1 cellular context compared by ENCODE assay signal in the genomic region with DNA sequence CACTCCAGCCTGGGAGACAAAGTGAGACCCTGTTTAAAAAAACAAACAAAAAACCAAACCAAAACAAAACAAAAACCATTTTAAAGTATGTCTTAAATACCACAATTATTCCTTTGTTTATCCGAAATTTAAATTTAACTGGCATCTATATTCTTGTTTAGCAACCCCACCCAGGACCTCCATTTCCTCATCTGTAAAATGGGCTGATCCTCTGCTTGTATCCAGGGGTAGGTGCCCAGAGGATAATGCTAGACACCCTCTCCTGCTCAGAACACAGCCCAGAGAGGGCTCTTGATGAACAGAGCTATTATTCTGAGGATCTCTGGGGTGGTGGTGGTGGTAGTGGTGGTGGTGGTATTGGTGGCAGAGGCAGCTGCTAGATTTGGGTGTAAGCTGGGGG.
TF ChIP-seq lines count a peak whose summit lies in the region.

No MANE protein-coding gene starts in this region.

TF ChIP-seq in K562, 482 proteins besides CTCF, POLR2A, EP300 and RAD21:
- TF ChIP-seq ADNP (tag; IDR thresholded peaks at IDR 0.05) = peak; percentile 31; the same call in 1 of the 2 replicates
- no peak for TF ChIP-seq RBFOX2 (IDR thresholded peaks at IDR 0.05; ENCODE audit: low read depth, low read length)
- TF ChIP-seq EZH2 (IDR thresholded peaks at IDR 0.05; ENCODE audit: borderline replicate concordance, low read depth, low read length) = no peak
- TF ChIP-seq, protein P1, sequence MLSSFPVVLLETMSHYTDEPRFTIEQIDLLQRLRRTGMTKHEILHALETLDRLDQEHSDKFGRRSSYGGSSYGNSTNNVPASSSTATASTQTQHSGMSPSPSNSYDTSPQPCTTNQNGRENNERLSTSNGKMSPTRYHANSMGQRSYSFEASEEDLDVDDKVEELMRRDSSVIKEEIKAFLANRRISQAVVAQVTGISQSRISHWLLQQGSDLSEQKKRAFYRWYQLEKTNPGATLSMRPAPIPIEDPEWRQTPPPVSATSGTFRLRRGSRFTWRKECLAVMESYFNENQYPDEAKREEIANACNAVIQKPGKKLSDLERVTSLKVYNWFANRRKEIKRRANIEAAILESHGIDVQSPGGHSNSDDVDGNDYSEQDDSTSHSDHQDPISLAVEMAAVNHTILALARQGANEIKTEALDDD (IDR thresholded peaks at IDR 0.05) = no peak
- TF ChIP-seq KDM5B (IDR thresholded peaks at IDR 0.05; ENCODE audit: insufficient replicate concordance, low read depth, low read length) = no peak
- no peak for TF ChIP-seq TCFL5 (CRISPR knock-in tag; conservative IDR thresholded peaks at IDR 0.05)
- TF ChIP-seq, protein P2, sequence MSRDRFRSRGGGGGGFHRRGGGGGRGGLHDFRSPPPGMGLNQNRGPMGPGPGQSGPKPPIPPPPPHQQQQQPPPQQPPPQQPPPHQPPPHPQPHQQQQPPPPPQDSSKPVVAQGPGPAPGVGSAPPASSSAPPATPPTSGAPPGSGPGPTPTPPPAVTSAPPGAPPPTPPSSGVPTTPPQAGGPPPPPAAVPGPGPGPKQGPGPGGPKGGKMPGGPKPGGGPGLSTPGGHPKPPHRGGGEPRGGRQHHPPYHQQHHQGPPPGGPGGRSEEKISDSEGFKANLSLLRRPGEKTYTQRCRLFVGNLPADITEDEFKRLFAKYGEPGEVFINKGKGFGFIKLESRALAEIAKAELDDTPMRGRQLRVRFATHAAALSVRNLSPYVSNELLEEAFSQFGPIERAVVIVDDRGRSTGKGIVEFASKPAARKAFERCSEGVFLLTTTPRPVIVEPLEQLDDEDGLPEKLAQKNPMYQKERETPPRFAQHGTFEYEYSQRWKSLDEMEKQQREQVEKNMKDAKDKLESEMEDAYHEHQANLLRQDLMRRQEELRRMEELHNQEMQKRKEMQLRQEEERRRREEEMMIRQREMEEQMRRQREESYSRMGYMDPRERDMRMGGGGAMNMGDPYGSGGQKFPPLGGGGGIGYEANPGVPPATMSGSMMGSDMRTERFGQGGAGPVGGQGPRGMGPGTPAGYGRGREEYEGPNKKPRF (IDR thresholded peaks at IDR 0.05; ENCODE audit: low read depth, low read length) = no peak
- no peak for TF ChIP-seq E2F3 (CRISPR knock-in tag; IDR thresholded peaks at IDR 0.05)
- TF ChIP-seq ERF (CRISPR knock-in tag; IDR thresholded peaks at IDR 0.05) = no peak
- TF ChIP-seq HIVEP1 (CRISPR knock-in tag; IDR thresholded peaks at IDR 0.05) = no peak
- TF ChIP-seq ZNF121 (CRISPR knock-in tag; conservative IDR thresholded peaks at IDR 0.05) = no peak
- TF ChIP-seq PHF20 (IDR thresholded peaks at IDR 0.05; ENCODE audit: partially characterized antibody) = no peak
- TF ChIP-seq BCOR (IDR thresholded peaks at IDR 0.05) = peak; percentile 60; the same call in 1 of the 2 replicates
- TF ChIP-seq ZNF140 (CRISPR knock-in tag; IDR thresholded peaks at IDR 0.05) = no peak
- no peak for TF ChIP-seq PML (IDR thresholded peaks at IDR 0.05; ENCODE audit: low read length)
- TF ChIP-seq SREBF2 (CRISPR knock-in tag; IDR thresholded peaks at IDR 0.05) = no peak
- no peak for TF ChIP-seq RBBP5 (IDR thresholded peaks at IDR 0.05; ENCODE audit: borderline replicate concordance, insufficient read depth, low read length, poor library complexity, severe bottlenecking)
- no peak for TF ChIP-seq TCF7L2 (IDR thresholded peaks at IDR 0.05; ENCODE audit: low read depth, low read length)
- TF ChIP-seq ATF3 (IDR thresholded peaks at IDR 0.05) = no peak
- TF ChIP-seq ATF3 (CRISPR knock-in tag; conservative IDR thresholded peaks at IDR 0.05) = no peak
- no peak for TF ChIP-seq SMARCE1 (IDR thresholded peaks at IDR 0.05)
- TF ChIP-seq, protein P3, sequence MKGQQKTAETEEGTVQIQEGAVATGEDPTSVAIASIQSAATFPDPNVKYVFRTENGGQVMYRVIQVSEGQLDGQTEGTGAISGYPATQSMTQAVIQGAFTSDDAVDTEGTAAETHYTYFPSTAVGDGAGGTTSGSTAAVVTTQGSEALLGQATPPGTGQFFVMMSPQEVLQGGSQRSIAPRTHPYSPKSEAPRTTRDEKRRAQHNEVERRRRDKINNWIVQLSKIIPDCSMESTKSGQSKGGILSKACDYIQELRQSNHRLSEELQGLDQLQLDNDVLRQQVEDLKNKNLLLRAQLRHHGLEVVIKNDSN (CRISPR knock-in tag; IDR thresholded peaks at IDR 0.05) = no peak
- no peak for TF ChIP-seq SIN3B (IDR thresholded peaks at IDR 0.05; ENCODE audit: low read depth)
- no peak for TF ChIP-seq RBM17 (IDR thresholded peaks at IDR 0.05; ENCODE audit: borderline replicate concordance, low read depth, low read length)
- TF ChIP-seq, protein P4, sequence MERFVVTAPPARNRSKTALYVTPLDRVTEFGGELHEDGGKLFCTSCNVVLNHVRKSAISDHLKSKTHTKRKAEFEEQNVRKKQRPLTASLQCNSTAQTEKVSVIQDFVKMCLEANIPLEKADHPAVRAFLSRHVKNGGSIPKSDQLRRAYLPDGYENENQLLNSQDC (CRISPR knock-in tag; IDR thresholded peaks at IDR 0.05) = no peak
- no peak for TF ChIP-seq CCAR2 (IDR thresholded peaks at IDR 0.05; ENCODE audit: low read depth, low read length)
- TF ChIP-seq, protein P5, sequence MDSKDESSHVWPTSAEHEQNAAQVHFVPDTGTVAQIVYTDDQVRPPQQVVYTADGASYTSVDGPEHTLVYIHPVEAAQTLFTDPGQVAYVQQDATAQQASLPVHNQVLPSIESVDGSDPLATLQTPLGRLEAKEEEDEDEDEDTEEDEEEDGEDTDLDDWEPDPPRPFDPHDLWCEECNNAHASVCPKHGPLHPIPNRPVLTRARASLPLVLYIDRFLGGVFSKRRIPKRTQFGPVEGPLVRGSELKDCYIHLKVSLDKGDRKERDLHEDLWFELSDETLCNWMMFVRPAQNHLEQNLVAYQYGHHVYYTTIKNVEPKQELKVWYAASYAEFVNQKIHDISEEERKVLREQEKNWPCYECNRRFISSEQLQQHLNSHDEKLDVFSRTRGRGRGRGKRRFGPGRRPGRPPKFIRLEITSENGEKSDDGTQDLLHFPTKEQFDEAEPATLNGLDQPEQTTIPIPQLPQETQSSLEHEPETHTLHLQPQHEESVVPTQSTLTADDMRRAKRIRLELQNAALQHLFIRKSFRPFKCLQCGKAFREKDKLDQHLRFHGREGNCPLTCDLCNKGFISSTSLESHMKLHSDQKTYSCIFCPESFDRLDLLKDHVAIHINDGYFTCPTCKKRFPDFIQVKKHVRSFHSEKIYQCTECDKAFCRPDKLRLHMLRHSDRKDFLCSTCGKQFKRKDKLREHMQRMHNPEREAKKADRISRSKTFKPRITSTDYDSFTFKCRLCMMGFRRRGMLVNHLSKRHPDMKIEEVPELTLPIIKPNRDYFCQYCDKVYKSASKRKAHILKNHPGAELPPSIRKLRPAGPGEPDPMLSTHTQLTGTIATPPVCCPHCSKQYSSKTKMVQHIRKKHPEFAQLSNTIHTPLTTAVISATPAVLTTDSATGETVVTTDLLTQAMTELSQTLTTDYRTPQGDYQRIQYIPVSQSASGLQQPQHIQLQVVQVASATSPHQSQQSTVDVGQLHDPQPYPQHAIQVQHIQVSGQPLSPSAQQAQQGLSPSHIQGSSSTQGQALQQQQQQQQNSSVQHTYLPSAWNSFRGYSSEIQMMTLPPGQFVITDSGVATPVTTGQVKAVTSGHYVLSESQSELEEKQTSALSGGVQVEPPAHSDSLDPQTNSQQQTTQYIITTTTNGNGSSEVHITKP (IDR thresholded peaks at IDR 0.05; ENCODE audit: partially characterized antibody) = peak; percentile 29
- no peak for TF ChIP-seq MAFK (IDR thresholded peaks at IDR 0.05; ENCODE audit: low read length)
- TF ChIP-seq ZNF277 (CRISPR knock-in tag; IDR thresholded peaks at IDR 0.05; ENCODE audit: borderline replicate concordance) = no peak
- TF ChIP-seq ZNF232 (CRISPR knock-in tag; IDR thresholded peaks at IDR 0.05) = no peak
- TF ChIP-seq, protein P6, sequence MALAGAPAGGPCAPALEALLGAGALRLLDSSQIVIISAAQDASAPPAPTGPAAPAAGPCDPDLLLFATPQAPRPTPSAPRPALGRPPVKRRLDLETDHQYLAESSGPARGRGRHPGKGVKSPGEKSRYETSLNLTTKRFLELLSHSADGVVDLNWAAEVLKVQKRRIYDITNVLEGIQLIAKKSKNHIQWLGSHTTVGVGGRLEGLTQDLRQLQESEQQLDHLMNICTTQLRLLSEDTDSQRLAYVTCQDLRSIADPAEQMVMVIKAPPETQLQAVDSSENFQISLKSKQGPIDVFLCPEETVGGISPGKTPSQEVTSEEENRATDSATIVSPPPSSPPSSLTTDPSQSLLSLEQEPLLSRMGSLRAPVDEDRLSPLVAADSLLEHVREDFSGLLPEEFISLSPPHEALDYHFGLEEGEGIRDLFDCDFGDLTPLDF (CRISPR knock-in tag; IDR thresholded peaks at IDR 0.05) = no peak
- TF ChIP-seq ZNF398 (CRISPR knock-in tag; IDR thresholded peaks at IDR 0.05) = no peak
- peak; percentile 63 for TF ChIP-seq RBM25 (IDR thresholded peaks at IDR 0.05; ENCODE audit: low read depth, low read length, severe bottlenecking)
TF ChIP-seq in K562: peak in this region for 4.
